ENCODE assay signal across 8 cellular contexts in genomic region chr7:2404714-2405119, GRCh38. TPM values are rescaled to one million over a fixed set of nuclear protein-coding genes. Genes with fewer than 3 reads are reported as not detected.
DNase-seq lines count a peak whose midpoint lies in the region; ATAC-seq and TF ChIP-seq lines count a peak whose summit lies in the region.

No MANE protein-coding gene starts in this region.

- H3K4me3 Mint-ChIP-seq in activated CD8-positive, alpha-beta memory T cell treated with anti-CD3 and anti-CD28 coated beads, Interleukin-2, amount 10 ng/mL, durations not matched to agents 7 days and 5 days, result peak overlapping the region; percentile 84
- peak overlapping the region; percentile 79 for H3K4me3 Mint-ChIP-seq in activated T-helper 2 cell treated with anti-CD3 and anti-CD28 coated beads, Interferon-gamma antibody, Interleukin-2, Interleukin-4, amounts not matched to agents 10 μg/mL and 5 μg/mL and 100 μg/mL, durations not matched to agents 14 hours and 24 hours and 36 hours (ENCODE audit: low read depth)

- peaks cover 26% of the 10 kb centered on the region for H3K4me1 ChIP-seq in thymus (ENCODE audit: control insufficient read depth, insufficient read depth, low read length)

- ATAC-seq in activated CD8-positive, alpha-beta memory T cell treated with anti-CD3 and anti-CD28 coated beads, Interleukin-2, amount 10 ng/mL, durations not matched to agents 7 days and 5 days, result no peak
- no peak for ATAC-seq in GM18907 (IDR thresholded peaks at IDR 0.05; ENCODE audit: unreplicated experiment)
- ATAC-seq in HG03354 (IDR thresholded peaks at IDR 0.05; ENCODE audit: poor library complexity, severe bottlenecking, unreplicated experiment), result no peak
- ATAC-seq in HG03045 (IDR thresholded peaks at IDR 0.05; ENCODE audit: unreplicated experiment), result no peak

- no peaks in the 10 kb centered on the region for H3K9me3 Mint-ChIP-seq in activated CD8-positive, alpha-beta memory T cell treated with anti-CD3 and anti-CD28 coated beads, Interleukin-2, amount 10 ng/mL, durations not matched to agents 7 days and 5 days (ENCODE audit: low read depth)
- H3K9me3 Mint-ChIP-seq in activated T-helper 2 cell treated with anti-CD3 and anti-CD28 coated beads, Interferon-gamma antibody, Interleukin-2, Interleukin-4, amounts not matched to agents 10 μg/mL and 5 μg/mL and 100 μg/mL, durations not matched to agents 14 hours and 24 hours and 36 hours, result no peaks in the 10 kb centered on the region

- no peak overlapping the region for H3K27ac ChIP-seq in thymus (ENCODE audit: low read depth)

- H3K36me3 ChIP-seq in kidney epithelial cell (ENCODE audit: control insufficient read depth, insufficient read depth, low read length) (no peaks in the 10 kb centered on the region), thymus (ENCODE audit: control insufficient read depth, insufficient read depth) (peaks cover 3% of the 10 kb centered on the region)

- CTCF ChIA-PET in activated CD8-positive, alpha-beta memory T cell treated with anti-CD3 and anti-CD28 coated beads, Interleukin-2, amount 10 ng/mL, durations not matched to agents 7 days and 5 days (lab: Charles Lee), result interaction anchor here (0.9 to 3.0 kb wide), 8 partner anchors 8 to 305 kb away, joined by 3 to 29 read pairs (median 4); no protein-coding TSS in a partner anchor

- H3K4me1 Mint-ChIP-seq in activated CD8-positive, alpha-beta memory T cell treated with anti-CD3 and anti-CD28 coated beads, Interleukin-2, amount 10 ng/mL, durations not matched to agents 7 days and 5 days, result peaks cover 61% of the 10 kb centered on the region
- peaks cover 57% of the 10 kb centered on the region for H3K4me1 Mint-ChIP-seq in activated T-helper 2 cell treated with anti-CD3 and anti-CD28 coated beads, Interferon-gamma antibody, Interleukin-2, Interleukin-4, amounts not matched to agents 10 μg/mL and 5 μg/mL and 100 μg/mL, durations not matched to agents 14 hours and 24 hours and 36 hours (ENCODE audit: low read depth)

- peak overlapping the region; percentile 87 for H3K4me3 ChIP-seq in kidney epithelial cell (ENCODE audit: low read depth, low read length)
- peak overlapping the region; percentile 73 for H3K4me3 ChIP-seq in thymus (ENCODE audit: low read length)

- peak; percentile 54 for DNase-seq in activated CD8-positive, alpha-beta memory T cell treated with anti-CD3 and anti-CD28 coated beads, Interleukin-2, amount 10 ng/mL, durations not matched to agents 7 days and 5 days
- DNase-seq in activated CD8-positive, alpha-beta memory T cell treated with anti-CD3 and anti-CD28 coated beads for 24 hours, result no peak
- DNase-seq in activated T-helper 2 cell treated with anti-CD3 and anti-CD28 coated beads, Interferon-gamma antibody, Interleukin-2, Interleukin-4, amounts not matched to agents 10 μg/mL and 5 μg/mL and 100 μg/mL, durations not matched to agents 14 hours and 24 hours and 36 hours (ENCODE audit: low spot score), result no peak
- DNase-seq in kidney epithelial cell (ENCODE audit: low read depth), result no peak

- TF ChIP-seq CTCF in kidney epithelial cell (IDR thresholded peaks at IDR 0.05; ENCODE audit: insufficient read depth, low read length, poor library complexity, severe bottlenecking), result no peak

- WGBS in thymus, result 31% methylated on average over 12 of the region's 12 CpGs

- H3K27me3 ChIP-seq in kidney epithelial cell (ENCODE audit: control insufficient read depth, insufficient read depth, low read length) (no peaks in the 10 kb centered on the region), thymus (ENCODE audit: control insufficient read depth, insufficient read depth) (peaks cover 2% of the 10 kb centered on the region)

- peak overlapping the region; percentile 99 for H3K27ac Mint-ChIP-seq in activated CD8-positive, alpha-beta memory T cell treated with anti-CD3 and anti-CD28 coated beads, Interleukin-2, amount 10 ng/mL, durations not matched to agents 7 days and 5 days
- peak overlapping the region; percentile 94 for H3K27ac Mint-ChIP-seq in activated T-helper 2 cell treated with anti-CD3 and anti-CD28 coated beads, Interferon-gamma antibody, Interleukin-2, Interleukin-4, amounts not matched to agents 10 μg/mL and 5 μg/mL and 100 μg/mL, durations not matched to agents 14 hours and 24 hours and 36 hours

- peaks cover 30% of the 10 kb centered on the region for H3K36me3 Mint-ChIP-seq in activated CD8-positive, alpha-beta memory T cell treated with anti-CD3 and anti-CD28 coated beads, Interleukin-2, amount 10 ng/mL, durations not matched to agents 7 days and 5 days
- H3K36me3 Mint-ChIP-seq in activated T-helper 2 cell treated with anti-CD3 and anti-CD28 coated beads, Interferon-gamma antibody, Interleukin-2, Interleukin-4, amounts not matched to agents 10 μg/mL and 5 μg/mL and 100 μg/mL, durations not matched to agents 14 hours and 24 hours and 36 hours (ENCODE audit: low read depth), result peaks cover 21% of the 10 kb centered on the region

- no peaks in the 10 kb centered on the region for H3K9me3 ChIP-seq in thymus (ENCODE audit: control insufficient read depth)

- H3K27me3 Mint-ChIP-seq in activated CD8-positive, alpha-beta memory T cell treated with anti-CD3 and anti-CD28 coated beads, Interleukin-2, amount 10 ng/mL, durations not matched to agents 7 days and 5 days, result no peaks in the 10 kb centered on the region
- no peaks in the 10 kb centered on the region for H3K27me3 Mint-ChIP-seq in activated T-helper 2 cell treated with anti-CD3 and anti-CD28 coated beads, Interferon-gamma antibody, Interleukin-2, Interleukin-4, amounts not matched to agents 10 μg/mL and 5 μg/mL and 100 μg/mL, durations not matched to agents 14 hours and 24 hours and 36 hours (ENCODE audit: low read depth)

- intact Hi-C loops in activated T-helper 2 cell treated with anti-CD3 and anti-CD28 coated beads, Interferon-gamma antibody, Interleukin-2, Interleukin-4, amounts not matched to agents 10 μg/mL and 5 μg/mL and 100 μg/mL, durations not matched to agents 14 hours and 24 hours and 36 hours (cut with micrococcal nuclease), result loop anchor here (5.0 to 10.0 kb wide), 3 partner anchors 48 to 830 kb away; partner anchors contain the start of gene PSMG3

RNA-seq across cellular contexts. Expression of gene CHST12, which starts 1.3 kb away (rescaled TPM):
- 100 to 1,000 TPM in 1 of 2 experiments, 10 to 100 TPM in 1; 70.8 to 103 TPM for total RNA-seq in activated CD8-positive, alpha-beta memory T cell treated with anti-CD3 and anti-CD28 coated beads, Interleukin-2, amount 10 ng/mL, durations not matched to agents 7 days and 5 days
- total RNA-seq in activated T-helper 2 cell treated with anti-CD3 and anti-CD28 coated beads, Interferon-gamma antibody, Interleukin-2, Interleukin-4, amounts not matched to agents 10 μg/mL and 5 μg/mL and 100 μg/mL, durations not matched to agents 14 hours and 24 hours and 36 hours, result 9.8 and 11.8 TPM in 2 replicates
- total RNA-seq in kidney epithelial cell, result 7.5 and 11.6 TPM in 2 replicates
- polyA plus RNA-seq in thymus, result 8.9 TPM

RNA-seq across cellular contexts. Expression of gene EIF3B, which starts 50.1 kb away (rescaled TPM):
- 100 to 1,000 TPM; 170 to 204 TPM for total RNA-seq in activated CD8-positive, alpha-beta memory T cell treated with anti-CD3 and anti-CD28 coated beads, Interleukin-2, amount 10 ng/mL, durations not matched to agents 7 days and 5 days
- total RNA-seq in activated T-helper 2 cell treated with anti-CD3 and anti-CD28 coated beads, Interferon-gamma antibody, Interleukin-2, Interleukin-4, amounts not matched to agents 10 μg/mL and 5 μg/mL and 100 μg/mL, durations not matched to agents 14 hours and 24 hours and 36 hours, result 242 and 245 TPM in 2 replicates
- total RNA-seq in kidney epithelial cell, result 149 and 153 TPM in 2 replicates
- polyA plus RNA-seq in thymus, result 86.0 TPM
